Comparison of ENCODE assay signal across 10 cellular contexts in genomic region chr17:8954339-8954738, GRCh38. TPM values are rescaled to one million over a fixed set of nuclear protein-coding genes. Genes with fewer than 3 reads are reported as not detected.
DNase-seq lines count a peak whose midpoint lies in the region; ATAC-seq and TF ChIP-seq lines count a peak whose summit lies in the region.
"Had no signal": no experiment of that assay in that cellular context is flagged by ENCODE, and none has a peak within 500 bp of the region (broad histone marks: within the 10 kb centered on the region; RNA-seq: fewer than 3 reads in every experiment).

No MANE protein-coding gene starts in this region.

- H3K4me3 ChIP-seq in A673 (ENCODE audit: low read depth, low read length, poor library complexity, severe bottlenecking) (no peak overlapping the region), endodermal cell (ENCODE audit: low read length) (no peak overlapping the region), PC-9 (no peak overlapping the region)

- TF ChIP-seq CTCF in A673 (conservative IDR thresholded peaks at IDR 0.05; ENCODE audit: low read depth, low read length) = no peak
- no peak for TF ChIP-seq CTCF in endodermal cell (conservative IDR thresholded peaks at IDR 0.05)
- TF ChIP-seq CTCF in PC-9 (conservative IDR thresholded peaks at IDR 0.05) = no peak

- POLR2A ChIA-PET in A673 (lab: Charles Lee; ENCODE audit: low non-redundant PET) (interaction anchor here (0.6 kb wide), 1 partner anchor 18 kb away, joined by 3 read pairs; no protein-coding TSS in a partner anchor), PC-9 (lab: Charles Lee; ENCODE audit: unreplicated experiment) (no interaction called here)

- H3K9ac ChIP-seq in endodermal cell (ENCODE audit: extremely low read depth, low read length, poor library complexity, severe bottlenecking) = no peak overlapping the region

- no peaks in the 10 kb centered on the region for H3K9me2 ChIP-seq in PC-9 (ENCODE audit: insufficient read depth)

- ATAC-seq in HG02610 (IDR thresholded peaks at IDR 0.05; ENCODE audit: unreplicated experiment) = peak; percentile 58
- ATAC-seq in activated CD4-positive, CD25-positive, alpha-beta regulatory T cell treated with anti-CD3 and anti-CD28 coated beads, Interleukin-2, amount 50 U/mL, for 24 hours = peak; percentile 75 to 79
- ATAC-seq in GM21529 (IDR thresholded peaks at IDR 0.05; ENCODE audit: unreplicated experiment) = no peak

- peaks cover 29% of the 10 kb centered on the region for H3K27me3 Mint-ChIP-seq in endodermal cell (ENCODE audit: insufficient read depth)

- BruUV-seq in A673 (replicated peaks; lab: Mats Ljungman, UMichigan) (no TSS peak), PC-9 (replicated peaks; lab: Mats Ljungman, UMichigan) (no TSS peak)

- 50% methylated on average over 6 to 10 of the region's 10 CpGs for WGBS in endodermal cell (ENCODE audit: insufficient coverage in 1 of 2, insufficient read length in 1 of 2), 2 experiments

- H3F3A ChIP-seq in PC-9 (ENCODE audit: insufficient read depth, low read depth) = no peaks in the 10 kb centered on the region

- peaks cover 5% of the 10 kb centered on the region for H3K4me1 Mint-ChIP-seq in endodermal cell

- H3K27ac ChIP-seq in A673 (ENCODE audit: low read depth, low read length, poor library complexity, severe bottlenecking) (no peak overlapping the region), endodermal cell (ENCODE audit: low read depth, low read length) (no peak overlapping the region), PC-9 (no peak overlapping the region)

- H3K36me3 ChIP-seq in A673 (ENCODE audit: insufficient read depth, low read length, poor library complexity, severe bottlenecking) (no peaks in the 10 kb centered on the region), endodermal cell (ENCODE audit: control insufficient read depth, insufficient read depth, low read length) (no peaks in the 10 kb centered on the region), PC-9 (ENCODE audit: low read depth) (no peaks in the 10 kb centered on the region)

- H3K27me3 ChIP-seq in A673 (replicated peaks; ENCODE audit: insufficient read depth, low read depth, low read length, poor library complexity) (peaks cover 25% of the 10 kb centered on the region), endodermal cell (ENCODE audit: control insufficient read depth, insufficient read depth, low read length, poor library complexity, severe bottlenecking) (peaks cover 2% of the 10 kb centered on the region), PC-9 (ENCODE audit: insufficient read depth, low read depth) (peaks cover 55% of the 10 kb centered on the region)

- no peaks in the 10 kb centered on the region for H3K9me3 Mint-ChIP-seq in endodermal cell

- H3K9me3 ChIP-seq in A673 (ENCODE audit: low read depth, low read length, poor library complexity, severe bottlenecking) (no peaks in the 10 kb centered on the region), endodermal cell (ENCODE audit: control insufficient read depth, low read length) (no peaks in the 10 kb centered on the region), PC-9 (ENCODE audit: insufficient read depth, low read depth) (no peaks in the 10 kb centered on the region)

- H3K4me1 ChIP-seq in A673 (ENCODE audit: insufficient read depth, low read length, poor library complexity, severe bottlenecking) (no peaks in the 10 kb centered on the region), endodermal cell (ENCODE audit: control insufficient read depth, insufficient read depth, low read length) (no peaks in the 10 kb centered on the region), PC-9 (replicated peaks; ENCODE audit: insufficient read depth) (no peaks in the 10 kb centered on the region)

- intact Hi-C loops in A673 (cut with micrococcal nuclease; ENCODE audit: unreplicated experiment) (no loop called here), PC-9 (cut with micrococcal nuclease; ENCODE audit: unreplicated experiment) (no loop called here)

- CTCF ChIA-PET in A673 (lab: Charles Lee) = no interaction called here
- CTCF ChIA-PET in PC-9 (lab: Charles Lee) = no interaction called here

- no peaks in the 10 kb centered on the region for H3K36me3 Mint-ChIP-seq in endodermal cell (ENCODE audit: low read depth)

- peak overlapping the region; percentile 73 for H3K27ac Mint-ChIP-seq in endodermal cell

- no peak overlapping the region for H3K4me3 Mint-ChIP-seq in endodermal cell

- H3K4me2 ChIP-seq in PC-9 = no peak overlapping the region

- H3K79me2 ChIP-seq in PC-9 (ENCODE audit: low read depth) = no peaks in the 10 kb centered on the region

- H2AFZ ChIP-seq in PC-9 = no peak overlapping the region

- no peaks in the 10 kb centered on the region for H4K20me1 ChIP-seq in PC-9 (ENCODE audit: insufficient read depth)

- DNase-seq in A673 (ENCODE audit: low spot score) = peak; percentile 60
- DNase-seq in endodermal cell = peak; percentile 88
- DNase-seq in stimulated activated CD4-positive, alpha-beta T cell treated with anti-CD3 and anti-CD28 coated beads, Interleukin-1b, Interleukin-23, amount 100 ng/mL, for 4 hours (ENCODE audit: low read depth in 2 of 2) = peak; percentile 39 to 53
- no peak for DNase-seq in PC-9
- DNase-seq in NCI-H345 (lab: John Stamatoyannopoulos, UW) = no peak

RNA-seq across cellular contexts. Expression of gene PIK3R5, which starts 11.2 kb away (rescaled TPM):
- total RNA-seq in A673 (2021) (0.09 and 0.24 TPM in 2 replicates), endodermal cell (10 to 100 TPM; 10.4 to 37.0 TPM), PC-9 (2021) (not detected in 2 replicates)
- 8.8 TPM for polyA plus RNA-seq in endodermal cell (2013, experiment 1 of 2)
- 8.0 TPM for polyA plus RNA-seq in endodermal cell (2013, experiment 2 of 2)
- total RNA-seq: M059J had no signal
- polyA plus RNA-seq: AG04450 had no signal

Comparison
In these comparisons a context has a peak if more than half of its experiments do, and no peak if none do; other contexts are left out.
1. DNase-seq: peak in A673 (single experiment), endodermal cell (single experiment) and stimulated activated CD4-positive, alpha-beta T cell treated with anti-CD3 and anti-CD28 coated beads, Interleukin-1b, Interleukin-23, amount 100 ng/mL, for 4 hours (2 of 2); none in PC-9 (0 of 2) and NCI-H345 (single experiment).